ENCODE assay signal across 1 cellular context in the genomic region with DNA sequence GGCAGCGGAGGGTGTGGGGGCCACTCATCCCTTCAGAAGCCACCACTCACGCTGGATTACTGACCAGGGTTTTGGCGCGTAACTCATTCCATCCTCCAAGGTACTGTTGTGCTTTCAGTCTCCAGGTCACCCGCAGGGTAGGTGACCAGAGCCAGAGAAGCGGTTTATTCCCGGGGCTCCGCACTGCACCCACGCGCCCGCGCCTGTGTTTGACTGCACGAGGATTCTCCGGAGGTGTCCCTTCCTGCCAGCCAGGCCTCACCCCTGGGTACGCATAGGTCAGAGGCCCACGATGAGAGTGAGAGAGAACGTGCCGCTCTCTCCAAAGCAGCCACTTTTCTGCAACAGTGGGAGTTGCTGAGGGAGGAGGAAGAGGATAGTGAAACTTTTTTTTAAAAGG.
TF ChIP-seq lines count a peak whose summit lies in the region.

No MANE protein-coding gene starts in this region.

TF ChIP-seq in GM23338, 12 proteins besides CTCF, POLR2A, EP300 and RAD21 (continued from another document):
- TF ChIP-seq, protein P1, sequence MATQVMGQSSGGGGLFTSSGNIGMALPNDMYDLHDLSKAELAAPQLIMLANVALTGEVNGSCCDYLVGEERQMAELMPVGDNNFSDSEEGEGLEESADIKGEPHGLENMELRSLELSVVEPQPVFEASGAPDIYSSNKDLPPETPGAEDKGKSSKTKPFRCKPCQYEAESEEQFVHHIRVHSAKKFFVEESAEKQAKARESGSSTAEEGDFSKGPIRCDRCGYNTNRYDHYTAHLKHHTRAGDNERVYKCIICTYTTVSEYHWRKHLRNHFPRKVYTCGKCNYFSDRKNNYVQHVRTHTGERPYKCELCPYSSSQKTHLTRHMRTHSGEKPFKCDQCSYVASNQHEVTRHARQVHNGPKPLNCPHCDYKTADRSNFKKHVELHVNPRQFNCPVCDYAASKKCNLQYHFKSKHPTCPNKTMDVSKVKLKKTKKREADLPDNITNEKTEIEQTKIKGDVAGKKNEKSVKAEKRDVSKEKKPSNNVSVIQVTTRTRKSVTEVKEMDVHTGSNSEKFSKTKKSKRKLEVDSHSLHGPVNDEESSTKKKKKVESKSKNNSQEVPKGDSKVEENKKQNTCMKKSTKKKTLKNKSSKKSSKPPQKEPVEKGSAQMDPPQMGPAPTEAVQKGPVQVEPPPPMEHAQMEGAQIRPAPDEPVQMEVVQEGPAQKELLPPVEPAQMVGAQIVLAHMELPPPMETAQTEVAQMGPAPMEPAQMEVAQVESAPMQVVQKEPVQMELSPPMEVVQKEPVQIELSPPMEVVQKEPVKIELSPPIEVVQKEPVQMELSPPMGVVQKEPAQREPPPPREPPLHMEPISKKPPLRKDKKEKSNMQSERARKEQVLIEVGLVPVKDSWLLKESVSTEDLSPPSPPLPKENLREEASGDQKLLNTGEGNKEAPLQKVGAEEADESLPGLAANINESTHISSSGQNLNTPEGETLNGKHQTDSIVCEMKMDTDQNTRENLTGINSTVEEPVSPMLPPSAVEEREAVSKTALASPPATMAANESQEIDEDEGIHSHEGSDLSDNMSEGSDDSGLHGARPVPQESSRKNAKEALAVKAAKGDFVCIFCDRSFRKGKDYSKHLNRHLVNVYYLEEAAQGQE (IDR thresholded peaks at IDR 0.05; ENCODE audit: unreplicated experiment): no peak
- TF ChIP-seq CREB1 (CRISPR knock-in tag; IDR thresholded peaks at IDR 0.05; ENCODE audit: low read depth) (no peak), EZH2phosphoT487 (IDR thresholded peaks at IDR 0.05; ENCODE audit: unreplicated experiment) (no peak), JUNB (IDR thresholded peaks at IDR 0.05; ENCODE audit: unreplicated experiment) (no peak), EZH2 (IDR thresholded peaks at IDR 0.05; ENCODE audit: low read depth, unreplicated experiment) (no peak), NANOG (IDR thresholded peaks at IDR 0.05; ENCODE audit: borderline replicate concordance) (no peak), POLR2AphosphoS5 (IDR thresholded peaks at IDR 0.05; ENCODE audit: low read depth) (no peak)
- TF ChIP-seq, protein P2, sequence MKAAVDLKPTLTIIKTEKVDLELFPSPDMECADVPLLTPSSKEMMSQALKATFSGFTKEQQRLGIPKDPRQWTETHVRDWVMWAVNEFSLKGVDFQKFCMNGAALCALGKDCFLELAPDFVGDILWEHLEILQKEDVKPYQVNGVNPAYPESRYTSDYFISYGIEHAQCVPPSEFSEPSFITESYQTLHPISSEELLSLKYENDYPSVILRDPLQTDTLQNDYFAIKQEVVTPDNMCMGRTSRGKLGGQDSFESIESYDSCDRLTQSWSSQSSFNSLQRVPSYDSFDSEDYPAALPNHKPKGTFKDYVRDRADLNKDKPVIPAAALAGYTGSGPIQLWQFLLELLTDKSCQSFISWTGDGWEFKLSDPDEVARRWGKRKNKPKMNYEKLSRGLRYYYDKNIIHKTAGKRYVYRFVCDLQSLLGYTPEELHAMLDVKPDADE (IDR thresholded peaks at IDR 0.05): no peak
